In the genomic region with DNA sequence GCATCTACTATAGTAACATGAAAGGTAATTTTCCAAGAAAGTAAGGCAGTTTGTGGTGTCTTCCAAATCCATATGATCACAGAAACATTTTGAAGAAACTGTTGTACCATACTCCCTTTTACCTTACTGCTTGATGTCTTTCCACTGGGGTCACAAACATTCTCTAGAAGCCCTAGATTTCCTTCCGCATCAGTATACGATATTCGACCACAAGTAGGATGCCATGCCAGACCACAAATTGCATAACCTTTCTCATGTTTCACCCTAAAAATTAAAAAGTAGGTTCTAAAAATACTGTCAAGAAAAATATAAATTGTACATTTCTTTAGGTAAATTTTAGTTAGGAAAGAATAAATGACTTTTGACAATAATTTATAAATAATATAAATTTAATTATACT, we compare ENCODE assay signal across 22 cellular contexts. TPM values are rescaled to one million over a fixed set of nuclear protein-coding genes. Genes with fewer than 3 reads are reported as not detected.
DNase-seq lines count a peak whose midpoint lies in the region; ATAC-seq, FAIRE-seq and TF ChIP-seq lines count a peak whose summit lies in the region.
"Had no signal": no experiment of that assay in that cellular context is flagged by ENCODE, and none has a peak within 500 bp of the region (broad histone marks: within the 10 kb centered on the region; RNA-seq: fewer than 3 reads in every experiment).

No MANE protein-coding gene starts in this region.

- H3K4me1 ChIP-seq in mammary epithelial cell (ENCODE audit: insufficient read depth, low read length): no peaks in the 10 kb centered on the region
- no peaks in the 10 kb centered on the region for H3K4me1 ChIP-seq in right lobe of liver
- H3K4me1 ChIP-seq: esophagus squamous epithelium, SJCRH30 had no signal

- CTCF ChIA-PET in MCF 10A (lab: Yijun Ruan, JAX): no interaction called here
- CTCF ChIA-PET in mammary epithelial cell (lab: Charles Lee; ENCODE audit: low non-redundant PET): no interaction called here

- no peak for TF ChIP-seq POLR2A in right lobe of liver (IDR thresholded peaks at IDR 0.05)

- H3K27me3 ChIP-seq in mammary epithelial cell (ENCODE audit: insufficient read depth, low read length) (no peaks in the 10 kb centered on the region), right lobe of liver (no peaks in the 10 kb centered on the region)
- H3K27me3 ChIP-seq: esophagus squamous epithelium, SJCRH30 had no signal

- intact Hi-C loops in MCF 10A (cut with micrococcal nuclease) (no loop called here), mammary epithelial cell (cut with micrococcal nuclease) (no loop called here), right lobe of liver (cut with DNase I) (no loop called here)

- H3K27me3 Mint-ChIP-seq in MCF 10A (ENCODE audit: insufficient read depth, unreplicated experiment): no peaks in the 10 kb centered on the region
- H3K27me3 Mint-ChIP-seq in effector memory CD8-positive, alpha-beta T cell: no peaks in the 10 kb centered on the region
- H3K27me3 Mint-ChIP-seq in HFFc6 (ENCODE audit: insufficient read depth): no peaks in the 10 kb centered on the region
- H3K27me3 Mint-ChIP-seq: activated CD4-positive, alpha-beta T cell treated with anti-CD3 and anti-CD28 coated beads, Interleukin-2, amount 10 ng/mL, durations not matched to agents 24 days and 14 days; brain had no signal

- H2AFZ ChIP-seq in mammary epithelial cell (ENCODE audit: low read depth, low read length): no peak overlapping the region

- peaks cover 15% of the 10 kb centered on the region for H3K36me3 Mint-ChIP-seq in MCF 10A (ENCODE audit: insufficient read depth, unreplicated experiment)
- H3K36me3 Mint-ChIP-seq in effector memory CD8-positive, alpha-beta T cell (ENCODE audit: insufficient read depth): peaks cover 8% of the 10 kb centered on the region
- no peaks in the 10 kb centered on the region; the same call in 1 of the 2 replicates for H3K36me3 Mint-ChIP-seq in HFFc6 (ENCODE audit: low read depth)

- no peak overlapping the region for H3K27ac Mint-ChIP-seq in MCF 10A (ENCODE audit: low read depth, unreplicated experiment)
- H3K27ac Mint-ChIP-seq in effector memory CD8-positive, alpha-beta T cell: no peak overlapping the region
- no peak overlapping the region for H3K27ac Mint-ChIP-seq in HFFc6
- H3K27ac Mint-ChIP-seq: activated CD4-positive, alpha-beta T cell treated with anti-CD3 and anti-CD28 coated beads, Interleukin-2, amount 10 ng/mL, durations not matched to agents 24 days and 14 days; brain had no signal

- TF ChIP-seq CTCF in MCF 10A (IDR thresholded peaks at IDR 0.05; ENCODE audit: unreplicated experiment): no peak
- no peak for TF ChIP-seq CTCF in mammary epithelial cell (conservative IDR thresholded peaks at IDR 0.05 in 1 of 2, IDR thresholded peaks at IDR 0.05 in 1 of 2; ENCODE audit: extremely low read depth in 1 of 2, insufficient read depth in 1 of 2, low read depth in 1 of 2, low read length in 2 of 2)
- TF ChIP-seq CTCF in HFFc6 (IDR thresholded peaks at IDR 0.05): no peak
- TF ChIP-seq CTCF in right lobe of liver (IDR thresholded peaks at IDR 0.05): no peak

- peak; percentile 34 for DNase-seq in MCF 10A (ENCODE audit: unreplicated experiment)
- no peak for DNase-seq in mammary epithelial cell
- DNase-seq in SKM-1 (lab: John Stamatoyannopoulos, UW; ENCODE audit: unreplicated experiment): peak; percentile 14
- no peak for DNase-seq in effector memory CD8-positive, alpha-beta T cell
- no peak for DNase-seq in HFFc6
- no peak for DNase-seq in urothelium cell line (ENCODE audit: low spot score)
- no peak for DNase-seq in right lobe of liver
- DNase-seq: activated CD4-positive, alpha-beta T cell treated with anti-CD3 and anti-CD28 coated beads, Interleukin-2, amount 10 ng/mL, durations not matched to agents 24 days and 14 days; activated naive CD4-positive, alpha-beta T cell; CD8-positive, alpha-beta T cell; esophagus squamous epithelium; left colon; NCI-H146; NCI-H226; NK-92 treated with Interleukin-12 subunit alpha and Interleukin-12 subunit beta, amount 100 ng/mL, for 24 hours; SJCRH30; T1000 had no signal

- no peaks in the 10 kb centered on the region for H3K9me3 Mint-ChIP-seq in MCF 10A (ENCODE audit: unreplicated experiment)
- no peaks in the 10 kb centered on the region for H3K9me3 Mint-ChIP-seq in effector memory CD8-positive, alpha-beta T cell
- H3K9me3 Mint-ChIP-seq in HFFc6: no peaks in the 10 kb centered on the region
- H3K9me3 Mint-ChIP-seq: activated CD4-positive, alpha-beta T cell treated with anti-CD3 and anti-CD28 coated beads, Interleukin-2, amount 10 ng/mL, durations not matched to agents 24 days and 14 days; brain; CD8-positive, alpha-beta T cell had no signal

- no peak overlapping the region for H3K4me2 ChIP-seq in mammary epithelial cell (ENCODE audit: insufficient read depth, low read depth, low read length)
- H3K4me2 ChIP-seq: KMS-11, smooth muscle cell had no signal

- WGBS in mammary epithelial cell (ENCODE audit: low coverage, missing lambda C conversion rate): 80% methylated on average over 3 of the region's 3 CpGs
- WGBS in right lobe of liver (ENCODE audit: insufficient coverage, low coverage, low lambda C conversion rate, missing lambda C conversion rate): 86% methylated on average over 3 of the region's 3 CpGs

- no peak overlapping the region for H3K9ac ChIP-seq in mammary epithelial cell (ENCODE audit: insufficient read depth, low read length)
- H3K9ac ChIP-seq: KMS-11 had no signal

- H3K27ac ChIP-seq in mammary epithelial cell (ENCODE audit: insufficient read depth, low read depth, low read length): no peak overlapping the region
- H3K27ac ChIP-seq in right lobe of liver: no peak overlapping the region
- H3K27ac ChIP-seq: 22Rv1, esophagus squamous epithelium, KMS-11, SJCRH30 had no signal

- H4K20me1 ChIP-seq in mammary epithelial cell (ENCODE audit: insufficient read depth, low read length): no peaks in the 10 kb centered on the region

- H3K4me3 Mint-ChIP-seq in MCF 10A (ENCODE audit: unreplicated experiment) (no peak overlapping the region), HFFc6 (no peak overlapping the region)
- H3K4me3 Mint-ChIP-seq in effector memory CD8-positive, alpha-beta T cell: no peak overlapping the region
- H3K4me3 Mint-ChIP-seq: activated CD4-positive, alpha-beta T cell treated with anti-CD3 and anti-CD28 coated beads, Interleukin-2, amount 10 ng/mL, durations not matched to agents 24 days and 14 days; brain; CD8-positive, alpha-beta T cell had no signal

- POLR2A ChIA-PET in MCF 10A (lab: Yijun Ruan, JAX): no interaction called here

- in situ Hi-C loops in mammary epithelial cell (cut with MboI; ENCODE audit: low sequenced_read_pairs in 2 of 2): no loop called here

- dilution Hi-C loops in mammary epithelial cell (cut with HindIII; ENCODE audit: low sequenced_read_pairs): no loop called here

- no peak for FAIRE-seq in urothelium cell line (lab: Jason Lieb, UNC)

- no peaks in the 10 kb centered on the region for H3K79me2 ChIP-seq in mammary epithelial cell (ENCODE audit: insufficient read depth, low read length)

- H3K9me3 ChIP-seq in mammary epithelial cell (replicated peaks; ENCODE audit: insufficient read depth, low read length) (no peaks in the 10 kb centered on the region), right lobe of liver (no peaks in the 10 kb centered on the region)
- H3K9me3 ChIP-seq: esophagus squamous epithelium, SJCRH30 had no signal

- ATAC-seq in effector memory CD8-positive, alpha-beta T cell (replicated peaks): peak; percentile 97
- ATAC-seq in GM21619 (IDR thresholded peaks at IDR 0.05; ENCODE audit: unreplicated experiment): no peak
- ATAC-seq in right lobe of liver: no peak
- ATAC-seq: CD8-positive, alpha-beta T cell; left colon had no signal

- H3K4me1 Mint-ChIP-seq in MCF 10A (ENCODE audit: insufficient read depth, unreplicated experiment) (no peaks in the 10 kb centered on the region), HFFc6 (ENCODE audit: low read depth) (peaks cover 7% of the 10 kb centered on the region)
- no peaks in the 10 kb centered on the region for H3K4me1 Mint-ChIP-seq in effector memory CD8-positive, alpha-beta T cell (ENCODE audit: low read depth in 2 of 2)
- H3K4me1 Mint-ChIP-seq: brain had no signal

- BruUV-seq in MCF 10A (replicated peaks; lab: Mats Ljungman, UMichigan) (no TSS peak), mammary epithelial cell (replicated peaks; lab: Mats Ljungman, UMichigan) (no TSS peak)

- H3K4me3 ChIP-seq in mammary epithelial cell (replicated peaks in 1 of 3; ENCODE audit: insufficient read depth in 1 of 3, low read depth in 2 of 3, low read length in 3 of 3) (no peak overlapping the region), right lobe of liver (no peak overlapping the region)
- H3K4me3 ChIP-seq: esophagus squamous epithelium, SJCRH30, smooth muscle cell had no signal

- H3K36me3 ChIP-seq in mammary epithelial cell (ENCODE audit: insufficient read depth, low read length): peaks cover 17% of the 10 kb centered on the region
- no peaks in the 10 kb centered on the region for H3K36me3 ChIP-seq in right lobe of liver

RNA-seq across cellular contexts. Expression of gene WDHD1, which starts 26.5 kb away (rescaled TPM):
- total RNA-seq in MCF 10A (2022) (5.8 and 6.5 TPM in 2 replicates), mammary epithelial cell (10 to 100 TPM in 1 of 2 donors, 1 to 10 TPM in 1; 7.7 to 21.1 TPM), right lobe of liver (1 to 10 TPM in 4 of 6 experiments, under 1 TPM in 2; 0.53 to 2.6 (median 1.3) TPM)
- 10.6 TPM for polyA plus RNA-seq in mammary epithelial cell
- 18.8 TPM for polyA minus RNA-seq in mammary epithelial cell
- 10 to 100 TPM in 5 of 6 experiments, 1 to 10 TPM in 1; 9.8 to 20.3 (median 17.8) TPM for total RNA-seq in HFFc6 (2021; fragmentation: NEBNext Ultra II Directional; extraction: Animal tissue kit (Norgen Biotek cat#: 25700))

RNA-seq across cellular contexts. Expression of gene SOCS4, which starts 26.7 kb away (rescaled TPM):
- 24.6 and 29.6 TPM in 2 replicates for total RNA-seq in MCF 10A (2022)
- total RNA-seq in mammary epithelial cell: 10 to 100 TPM; 25.2 to 35.4 TPM
- polyA plus RNA-seq in mammary epithelial cell: 9.5 TPM
- 20.7 TPM for polyA minus RNA-seq in mammary epithelial cell
- 10 to 100 TPM; 22.1 to 26.2 (median 23.6) TPM for total RNA-seq in HFFc6 (2021; fragmentation: NEBNext Ultra II Directional; extraction: Animal tissue kit (Norgen Biotek cat#: 25700))
- total RNA-seq in right lobe of liver: 1 to 10 TPM; 5.5 to 8.5 (median 7.6) TPM

RNA-seq across cellular contexts. Expression of gene MAPK1IP1L, which starts 51.1 kb away (rescaled TPM):
- 118 and 123 TPM in 2 replicates for total RNA-seq in MCF 10A (2022)
- 100 to 1,000 TPM in 1 of 2 donors, 10 to 100 TPM in 1; 48.2 to 108 TPM for total RNA-seq in mammary epithelial cell
- polyA plus RNA-seq in mammary epithelial cell: 134 TPM
- 100 TPM for polyA minus RNA-seq in mammary epithelial cell
- 100 to 1,000 TPM; 114 to 150 (median 126) TPM for total RNA-seq in HFFc6 (2021; fragmentation: NEBNext Ultra II Directional; extraction: Animal tissue kit (Norgen Biotek cat#: 25700))
- 10 to 100 TPM; 21.2 to 49.8 (median 34.6) TPM for total RNA-seq in right lobe of liver

Comparison
In these comparisons a context has a peak if more than half of its experiments do, and no peak if none do; other contexts are left out.
1. DNase-seq: peak in MCF 10A (single experiment) and SKM-1 (single experiment); none in mammary epithelial cell (single experiment), effector memory CD8-positive, alpha-beta T cell (0 of 3), HFFc6 (single experiment), urothelium cell line (single experiment) and right lobe of liver (0 of 3).